13 cellular contexts compared by ENCODE assay signal in the genomic region with DNA sequence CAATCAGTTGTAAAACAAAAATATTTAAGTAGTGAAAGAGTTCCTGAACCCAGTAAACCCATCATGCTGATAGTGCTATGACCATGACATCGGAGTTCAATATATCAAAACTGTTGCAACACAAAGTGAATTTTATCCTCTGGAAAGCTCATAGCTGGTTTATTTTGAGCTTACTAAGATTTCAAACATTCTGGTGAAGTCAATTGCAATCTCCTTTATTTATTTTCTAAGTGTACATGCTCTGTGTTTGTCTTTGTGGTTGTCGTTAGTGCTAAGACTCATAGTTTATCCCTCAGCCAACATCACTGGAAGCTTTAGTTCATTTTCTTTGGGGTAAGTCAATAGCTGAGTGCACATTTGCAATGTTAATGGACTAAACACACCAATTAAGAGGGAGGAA.
"Had no signal": no experiment of that assay in that cellular context is flagged by ENCODE, and none has a peak within 500 bp of the region (broad histone marks: within the 10 kb centered on the region; RNA-seq: fewer than 3 reads in every experiment).

No MANE protein-coding gene starts in this region.

- ATAC-seq: left cardiac atrium; naive thymus-derived CD4-positive, alpha-beta T cell had no signal

- H3K27me3 ChIP-seq: brain microvascular endothelial cell, esophagus muscularis mucosa, tibial artery had no signal

- DNase-seq: activated CD4-positive, alpha-beta memory T cell treated with anti-CD3 and anti-CD28 coated beads, Interleukin-2, amount 10 ng/mL, durations not matched to agents 7 days and 5 days; activated CD4-positive, alpha-beta T cell treated with anti-CD3 and anti-CD28 coated beads for 1 hour; activated naive CD4-positive, alpha-beta T cell; brain microvascular endothelial cell; hypothalamus; left cardiac atrium; naive thymus-derived CD4-positive, alpha-beta T cell; posterior cingulate gyrus; SW 1271; tibial artery had no signal

- H3K4me1 Mint-ChIP-seq: activated CD4-positive, alpha-beta memory T cell treated with anti-CD3 and anti-CD28 coated beads, Interleukin-2, amount 10 ng/mL, durations not matched to agents 7 days and 5 days; naive thymus-derived CD4-positive, alpha-beta T cell had no signal

- H3K9me3 Mint-ChIP-seq: activated CD4-positive, alpha-beta memory T cell treated with anti-CD3 and anti-CD28 coated beads, Interleukin-2, amount 10 ng/mL, durations not matched to agents 7 days and 5 days had no signal

- H3K27ac Mint-ChIP-seq: activated CD4-positive, alpha-beta memory T cell treated with anti-CD3 and anti-CD28 coated beads, Interleukin-2, amount 10 ng/mL, durations not matched to agents 7 days and 5 days; naive thymus-derived CD4-positive, alpha-beta T cell had no signal

- H3K4me3 ChIP-seq: esophagus muscularis mucosa, lung, skin epidermis, tibial artery had no signal

- H3K9me3 ChIP-seq: tibial artery had no signal

- H3K4me1 ChIP-seq: esophagus muscularis mucosa, tibial artery had no signal

- H3K4me3 Mint-ChIP-seq: activated CD4-positive, alpha-beta memory T cell treated with anti-CD3 and anti-CD28 coated beads, Interleukin-2, amount 10 ng/mL, durations not matched to agents 7 days and 5 days; naive thymus-derived CD4-positive, alpha-beta T cell had no signal

- H3K36me3 ChIP-seq: brain microvascular endothelial cell, esophagus muscularis mucosa, tibial artery had no signal

- H3K27ac ChIP-seq: brain microvascular endothelial cell, esophagus muscularis mucosa, skin epidermis, tibial artery had no signal
